13 cellular contexts compared by ENCODE assay signal in the genomic region with DNA sequence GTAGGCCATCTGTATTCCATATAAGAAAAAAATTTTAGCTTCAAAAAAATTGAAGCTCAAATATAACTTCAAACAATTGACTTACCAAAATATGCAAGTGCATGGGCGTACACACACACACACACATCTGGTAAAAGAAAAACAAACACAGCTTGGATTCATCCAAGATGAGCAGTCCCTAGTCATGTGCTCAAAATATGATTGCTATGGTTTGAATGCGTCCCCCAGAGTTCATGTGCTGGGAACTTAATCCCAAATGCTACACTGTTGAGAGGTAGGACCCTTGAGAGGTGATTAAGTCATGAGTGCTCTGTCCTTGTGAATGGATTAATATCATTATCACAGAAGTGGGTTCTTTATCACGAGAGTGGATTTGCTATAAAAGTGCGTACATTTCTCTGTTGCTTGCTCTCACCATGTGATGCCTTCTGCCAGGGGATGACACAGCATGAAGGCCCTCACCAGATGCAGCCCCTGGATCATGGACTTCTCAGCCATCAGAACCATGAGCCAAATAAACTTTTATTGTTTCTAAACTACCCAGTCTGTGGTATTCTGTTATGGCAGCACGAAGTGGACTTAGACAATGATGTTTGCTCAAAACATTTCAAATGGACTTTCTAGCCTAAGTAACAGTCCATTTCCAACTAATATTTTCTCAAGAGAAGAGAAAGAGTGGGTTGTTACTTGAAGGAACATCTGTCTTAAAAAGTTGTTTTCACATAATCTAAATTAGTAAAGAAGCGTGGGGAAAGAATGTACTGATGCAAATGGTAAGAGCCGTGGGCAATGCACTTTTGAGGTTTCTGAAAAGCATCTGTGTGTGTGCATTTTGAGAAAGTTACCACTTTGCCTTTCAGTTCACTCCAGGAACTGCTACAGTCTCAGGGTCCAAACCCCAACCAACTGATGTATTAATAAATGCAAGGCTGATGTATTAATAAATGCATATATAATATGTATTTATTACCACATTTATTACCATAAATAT. TPM values are rescaled to one million over a fixed set of nuclear protein-coding genes. Genes with fewer than 3 reads are reported as not detected.
A peak's percentile ranks its signal among the peaks of the same experiment; 100 is the strongest.
DNase-seq lines count a peak whose midpoint lies in the region; TF ChIP-seq lines count a peak whose summit lies in the region.
"Had no signal": no experiment of that assay in that cellular context is flagged by ENCODE, and none has a peak within 500 bp of the region (broad histone marks: within the 10 kb centered on the region; RNA-seq: fewer than 3 reads in every experiment).

No MANE protein-coding gene starts in this region.

- no peak overlapping the region for H3K23ac ChIP-seq in mesenchymal stem cell (ENCODE audit: low read length in 2 of 2)

- H3K36me3 ChIP-seq in mesenchymal stem cell (ENCODE audit: control insufficient read depth in 1 of 2, insufficient read depth in 2 of 2, low read depth in 1 of 2, low read length in 2 of 2) (peaks cover 4 to 9% of the 10 kb centered on the region in 2 experiments), transverse colon (no peaks in the 10 kb centered on the region)

- no peak overlapping the region for H4K8ac ChIP-seq in mesenchymal stem cell (ENCODE audit: low read length)

- in situ Hi-C loops in astrocyte of the spinal cord (cut with HindIII; ENCODE audit: low sequenced_read_pairs) = no loop called here
- in situ Hi-C loops in transverse colon (cut with MboI; ENCODE audit: low pct_ligation_motif_present in 1 of 4, low pct_unique_long_range_greater_than_20kb in 1 of 4, low sequenced_read_pairs in 3 of 4) = no loop called here

- H3K4me3 ChIP-seq in astrocyte of the spinal cord (ENCODE audit: low read depth, low read length) (no peak overlapping the region), mesenchymal stem cell (ENCODE audit: insufficient read depth in 1 of 2, low read depth in 1 of 2, low read length in 2 of 2) (no peak overlapping the region), transverse colon (no peak overlapping the region)

- no peak for TF ChIP-seq CTCF in astrocyte of the spinal cord (IDR thresholded peaks at IDR 0.05; ENCODE audit: low read depth, low read length)
- TF ChIP-seq CTCF in transverse colon (IDR thresholded peaks at IDR 0.05) = no peak

- H4K91ac ChIP-seq in mesenchymal stem cell (ENCODE audit: low read length) = no peak overlapping the region

- H3K14ac ChIP-seq in mesenchymal stem cell (ENCODE audit: low read length in 2 of 2) = no peak overlapping the region

- intact Hi-C loops in activated naive CD4-positive, alpha-beta T cell treated with anti-CD3 and anti-CD28 coated beads for 36 hours (cut with micrococcal nuclease) = loop anchor here (1.0 to 10.0 kb wide), 2 partner anchors 21 to 785 kb away; a partner anchor contains a TSS
- intact Hi-C loops in transverse colon (cut with DNase I; ENCODE audit: low total_unique reads) = no loop called here

- H3K9ac ChIP-seq in mesenchymal stem cell (ENCODE audit: low read length) = no peak overlapping the region

- TF ChIP-seq POLR2A in transverse colon (IDR thresholded peaks at IDR 0.05) = no peak

- 53% methylated on average over 6 of the region's 7 CpGs for WGBS in mesenchymal stem cell
- 71 to 72% methylated on average over 4 to 7 of the region's 7 CpGs for WGBS in transverse colon (ENCODE audit: low coverage in 1 of 2), 2 donors

- H2BK120ac ChIP-seq in mesenchymal stem cell (ENCODE audit: low read depth, low read length) = no peak overlapping the region

- no peak overlapping the region for H2BK15ac ChIP-seq in mesenchymal stem cell (ENCODE audit: low read depth, poor library complexity, severe bottlenecking)

- peaks cover 60% of the 10 kb centered on the region for H3K4me1 Mint-ChIP-seq in activated naive CD4-positive, alpha-beta T cell treated with anti-CD3 and anti-CD28 coated beads, Interleukin-2, amount 50 U/mL, for 24 hours
- H3K4me1 Mint-ChIP-seq in activated naive CD4-positive, alpha-beta T cell treated with anti-CD3 and anti-CD28 coated beads for 36 hours (ENCODE audit: low read depth) = peaks cover 35% of the 10 kb centered on the region

- DNase-seq in activated naive CD4-positive, alpha-beta T cell treated with anti-CD3 and anti-CD28 coated beads for 36 hours = no peak
- DNase-seq in astrocyte of the spinal cord (ENCODE audit: low read depth, low spot score) = peak; percentile 76
- peak; percentile 65 for DNase-seq in mesenchymal stem cell
- DNase-seq in transverse colon = no peak
- DNase-seq in retina = no peak
- DNase-seq in germinal center (ENCODE audit: low spot score) = no peak
- DNase-seq in NCI-H2081 (lab: John Stamatoyannopoulos, UW) = no peak
- DNase-seq: 8988T, activated gamma-delta T cell treated with Interleukin-2 at 50 U/mL for 16 hours, Kasumi-1, NCI-H1930 had no signal

- H3K4ac ChIP-seq in mesenchymal stem cell (ENCODE audit: low read depth in 1 of 2, low read length in 2 of 2) = no peak overlapping the region

- H3K9me3 ChIP-seq in mesenchymal stem cell (ENCODE audit: control insufficient read depth, low read length) (peaks cover 3% of the 10 kb centered on the region), transverse colon (no peaks in the 10 kb centered on the region)

- no peak for TF ChIP-seq EP300 in transverse colon (IDR thresholded peaks at IDR 0.05; ENCODE audit: low read depth)

- no peak overlapping the region for H2BK12ac ChIP-seq in mesenchymal stem cell (ENCODE audit: low read length in 2 of 2)

- CTCF ChIA-PET in activated naive CD4-positive, alpha-beta T cell treated with anti-CD3 and anti-CD28 coated beads for 36 hours (lab: Charles Lee) = no interaction called here

- H3K27me3 Mint-ChIP-seq in activated naive CD4-positive, alpha-beta T cell treated with anti-CD3 and anti-CD28 coated beads, Interleukin-2, amount 50 U/mL, for 24 hours = no peaks in the 10 kb centered on the region
- peaks cover 3% of the 10 kb centered on the region for H3K27me3 Mint-ChIP-seq in activated naive CD4-positive, alpha-beta T cell treated with anti-CD3 and anti-CD28 coated beads for 36 hours (ENCODE audit: low read depth)
- H3K27me3 Mint-ChIP-seq: central memory CD8-positive, alpha-beta T cell had no signal

- no peak overlapping the region for H2AK5ac ChIP-seq in mesenchymal stem cell (ENCODE audit: low read length, severe bottlenecking)

- H3K4me1 ChIP-seq in mesenchymal stem cell (ENCODE audit: control insufficient read depth, insufficient read depth, low read depth, low read length) = peaks cover 15% of the 10 kb centered on the region
- H3K4me1 ChIP-seq in transverse colon = peaks cover 30 to 53% (median 45%) of the 10 kb centered on the region in 4 donors

- peaks cover 6% of the 10 kb centered on the region for H3K79me1 ChIP-seq in mesenchymal stem cell (replicated peaks; ENCODE audit: low read length, poor library complexity, severe bottlenecking)

- H3K18ac ChIP-seq in mesenchymal stem cell (ENCODE audit: low read depth in 1 of 2, low read length in 2 of 2) = peak overlapping the region in 1 of 2 experiments; percentile 56

- H3K4me2 ChIP-seq in mesenchymal stem cell (ENCODE audit: low read length, poor library complexity, severe bottlenecking) = no peak overlapping the region

- H2AFZ ChIP-seq in mesenchymal stem cell (ENCODE audit: low read depth, low read length) = no peak overlapping the region

- H3K27ac Mint-ChIP-seq in activated naive CD4-positive, alpha-beta T cell treated with anti-CD3 and anti-CD28 coated beads, Interleukin-2, amount 50 U/mL, for 24 hours = peak overlapping the region; percentile 6
- no peak overlapping the region for H3K27ac Mint-ChIP-seq in activated naive CD4-positive, alpha-beta T cell treated with anti-CD3 and anti-CD28 coated beads for 36 hours

- H3K4me3 Mint-ChIP-seq in activated naive CD4-positive, alpha-beta T cell treated with anti-CD3 and anti-CD28 coated beads, Interleukin-2, amount 50 U/mL, for 24 hours = no peak overlapping the region
- H3K4me3 Mint-ChIP-seq in activated naive CD4-positive, alpha-beta T cell treated with anti-CD3 and anti-CD28 coated beads for 36 hours = no peak overlapping the region
- H3K4me3 Mint-ChIP-seq: central memory CD8-positive, alpha-beta T cell had no signal

- H3K27me3 ChIP-seq in mesenchymal stem cell (ENCODE audit: control insufficient read depth in 1 of 2, insufficient read depth in 1 of 2, low read length in 2 of 2) (no peaks in the 10 kb centered on the region), transverse colon (no peaks in the 10 kb centered on the region)

- peaks cover 14% of the 10 kb centered on the region for H3K36me3 Mint-ChIP-seq in activated naive CD4-positive, alpha-beta T cell treated with anti-CD3 and anti-CD28 coated beads, Interleukin-2, amount 50 U/mL, for 24 hours
- H3K36me3 Mint-ChIP-seq in activated naive CD4-positive, alpha-beta T cell treated with anti-CD3 and anti-CD28 coated beads for 36 hours (ENCODE audit: low read depth) = peaks cover 11% of the 10 kb centered on the region

- H3K27ac ChIP-seq in mesenchymal stem cell (ENCODE audit: low read length, poor library complexity, severe bottlenecking) (peak overlapping the region; percentile 29), transverse colon (peak overlapping the region; percentile 83 to 86 (median 84))

- H2BK5ac ChIP-seq in mesenchymal stem cell (ENCODE audit: low read depth, low read length, poor library complexity, severe bottlenecking) = no peak overlapping the region

- H3K9me3 Mint-ChIP-seq in activated naive CD4-positive, alpha-beta T cell treated with anti-CD3 and anti-CD28 coated beads, Interleukin-2, amount 50 U/mL, for 24 hours = no peaks in the 10 kb centered on the region
- no peaks in the 10 kb centered on the region for H3K9me3 Mint-ChIP-seq in activated naive CD4-positive, alpha-beta T cell treated with anti-CD3 and anti-CD28 coated beads for 36 hours
- H3K9me3 Mint-ChIP-seq: central memory CD8-positive, alpha-beta T cell had no signal

RNA-seq across cellular contexts. Expression of a gene that starts 15.1 kb away (rescaled TPM):
- 1 to 10 TPM; 7.0 to 8.3 TPM for total RNA-seq in activated naive CD4-positive, alpha-beta T cell treated with anti-CD3 and anti-CD28 coated beads for 36 hours
- 67.9 TPM for polyA plus RNA-seq in mesenchymal stem cell (2013, experiment 1 of 2)
- 64.2 TPM for polyA plus RNA-seq in mesenchymal stem cell (2013, experiment 2 of 2)
- 100 to 1,000 TPM; 146 to 192 (median 156) TPM for total RNA-seq in transverse colon

Comparison
In these comparisons a context has a peak if more than half of its experiments do, and no peak if none do; other contexts are left out.
1. DNase-seq: peak in astrocyte of the spinal cord (single experiment) and mesenchymal stem cell (single experiment); none in activated naive CD4-positive, alpha-beta T cell treated with anti-CD3 and anti-CD28 coated beads for 36 hours (single experiment), transverse colon (single experiment), retina (single experiment), germinal center (single experiment) and NCI-H2081 (0 of 2).
2. RNA of a gene that starts 15.1 kb away (total RNA-seq): 146 to 192 TPM in transverse colon; 7.0 to 8.3 TPM in activated naive CD4-positive, alpha-beta T cell treated with anti-CD3 and anti-CD28 coated beads for 36 hours; every median in the first group is over 10 times any median in the second.